10 cellular contexts compared by ENCODE assay signal in genomic region chr21:35563885-35564451, GRCh38.
DNase-seq lines count a peak whose midpoint lies in the region; ATAC-seq lines count a peak whose summit lies in the region.
"Had no signal": no experiment of that assay in that cellular context is flagged by ENCODE, and none has a peak within 500 bp of the region (broad histone marks: within the 10 kb centered on the region; RNA-seq: fewer than 3 reads in every experiment).

No MANE protein-coding gene starts in this region.

- H3K27me3 ChIP-seq in skeletal muscle tissue (ENCODE audit: control insufficient read depth in 3 of 3, insufficient read depth in 3 of 3, low read length in 3 of 3): no peaks in the 10 kb centered on the region

- H3K27ac ChIP-seq in skeletal muscle tissue (ENCODE audit: low read depth, low read length): peak overlapping the region; percentile 69

- peak; percentile 73 for DNase-seq in H4 (ENCODE audit: low spot score)
- DNase-seq in SHP77 treated with DMSO at 0.1 percent for 48 hours (lab: John Stamatoyannopoulos, UW): peak; percentile 53
- peak in 31 of 42 donors; percentile 3 to 53 (median 25) for DNase-seq in head of caudate nucleus
- no peak for DNase-seq in NCI-H524 treated with DMSO at 0.1 percent for 48 hours (lab: John Stamatoyannopoulos, UW)
- DNase-seq: T-helper 9 cell had no signal

- peaks cover 4 to 20% (median 13%) of the 10 kb centered on the region in 3 donors for H3K4me1 ChIP-seq in skeletal muscle tissue (ENCODE audit: control insufficient read depth in 3 of 3, insufficient read depth in 3 of 3, low read length in 3 of 3)

- no peak overlapping the region for H3K9ac ChIP-seq in skeletal muscle tissue (ENCODE audit: low read depth in 1 of 3, low read length in 3 of 3)

- ATAC-seq in HG03139 (IDR thresholded peaks at IDR 0.05; ENCODE audit: unreplicated experiment) (no peak), HG03280 (IDR thresholded peaks at IDR 0.05; ENCODE audit: unreplicated experiment) (no peak)
- no peak for ATAC-seq in activated CD4-positive, CD25-positive, alpha-beta regulatory T cell treated with anti-CD3 and anti-CD28 coated beads, Interleukin-2, amount 50 U/mL, for 24 hours
- ATAC-seq: natural killer cell treated with Interleukin-12 subunit alpha and Interleukin-12 subunit beta and Interleukin-15 and Interleukin-18, amount 100 ng/mL, for 72 hours had no signal

- H3K9me3 ChIP-seq in skeletal muscle tissue (ENCODE audit: control insufficient read depth in 3 of 3, low read length in 3 of 3): no peaks in the 10 kb centered on the region

- intact Hi-C loops in head of caudate nucleus (cut with DNase I): no loop called here

- H3K36me3 ChIP-seq in skeletal muscle tissue (ENCODE audit: control insufficient read depth in 3 of 3, insufficient read depth in 3 of 3, low read length in 3 of 3): no peaks in the 10 kb centered on the region

- peak overlapping the region in 1 of 3 donors; percentile 33 for H3K4me3 ChIP-seq in skeletal muscle tissue (ENCODE audit: low read length in 3 of 3)
